10 cellular contexts compared by ENCODE assay signal in genomic region chr1:109913360-109913879, GRCh38. TPM values are rescaled to one million over a fixed set of nuclear protein-coding genes. Genes with fewer than 3 reads are reported as not detected.
DNase-seq lines count a peak whose midpoint lies in the region; ATAC-seq and TF ChIP-seq lines count a peak whose summit lies in the region.
"Had no signal": no experiment of that assay in that cellular context is flagged by ENCODE, and none has a peak within 500 bp of the region (broad histone marks: within the 10 kb centered on the region; RNA-seq: fewer than 3 reads in every experiment).

No MANE protein-coding gene starts in this region.

- no peaks in the 10 kb centered on the region for H3K9me3 Mint-ChIP-seq in activated T-helper 1 cell treated with anti-CD3 and anti-CD28 coated beads, Interleukin-12 subunit alpha, Interleukin-12 subunit beta, Interleukin-2, Interleukin-4 antibody, amounts not matched to agents 30 ng/mL and 10 ng/mL and 1 ng/mL, durations not matched to agents 14 hours and 24 hours and 36 hours
- H3K9me3 Mint-ChIP-seq in stimulated activated naive B cell treated with anti-CD40 and anti-IgM and Interleukin-4, amounts not matched to agents 10 μg/mL and 1 μg/mL and 100 μg/mL, for 72 hours, result no peaks in the 10 kb centered on the region

- intact Hi-C loops in activated T-helper 1 cell treated with anti-CD3 and anti-CD28 coated beads, Interleukin-12 subunit alpha, Interleukin-12 subunit beta, Interleukin-2, Interleukin-4 antibody, amounts not matched to agents 30 ng/mL and 10 ng/mL and 1 ng/mL, durations not matched to agents 14 hours and 24 hours and 36 hours (cut with micrococcal nuclease), result no loop called here

- H3K36me3 Mint-ChIP-seq in activated T-helper 1 cell treated with anti-CD3 and anti-CD28 coated beads, Interleukin-12 subunit alpha, Interleukin-12 subunit beta, Interleukin-2, Interleukin-4 antibody, amounts not matched to agents 30 ng/mL and 10 ng/mL and 1 ng/mL, durations not matched to agents 14 hours and 24 hours and 36 hours (ENCODE audit: low read depth), result peaks cover 57% of the 10 kb centered on the region
- peaks cover 63 to 78% of the 10 kb centered on the region in 2 donors for H3K36me3 Mint-ChIP-seq in stimulated activated naive B cell treated with anti-CD40 and anti-IgM and Interleukin-4, amounts not matched to agents 10 μg/mL and 1 μg/mL and 100 μg/mL, for 72 hours

- peak overlapping the region; percentile 97 for H3K4me3 ChIP-seq in fibroblast of the aortic adventitia (ENCODE audit: low read depth, low read length)

- H3K27ac Mint-ChIP-seq in activated T-helper 1 cell treated with anti-CD3 and anti-CD28 coated beads, Interleukin-12 subunit alpha, Interleukin-12 subunit beta, Interleukin-2, Interleukin-4 antibody, amounts not matched to agents 30 ng/mL and 10 ng/mL and 1 ng/mL, durations not matched to agents 14 hours and 24 hours and 36 hours, result peak overlapping the region; percentile 95
- H3K27ac Mint-ChIP-seq in stimulated activated naive B cell treated with anti-CD40 and anti-IgM and Interleukin-4, amounts not matched to agents 10 μg/mL and 1 μg/mL and 100 μg/mL, for 72 hours, result peak overlapping the region; percentile 92

- peak; percentile 30 for DNase-seq in DMS 273 (lab: John Stamatoyannopoulos, UW; ENCODE audit: unreplicated experiment)
- DNase-seq in DMS 273 treated with DMSO at 0.1 percent for 48 hours (lab: John Stamatoyannopoulos, UW), result no peak
- no peak for DNase-seq in activated T-helper 1 cell treated with anti-CD3 and anti-CD28 coated beads, Interleukin-12 subunit alpha, Interleukin-12 subunit beta, Interleukin-2, Interleukin-4 antibody, amounts not matched to agents 30 ng/mL and 10 ng/mL and 1 ng/mL, durations not matched to agents 14 hours and 24 hours and 36 hours (ENCODE audit: low spot score)
- DNase-seq in fibroblast of the aortic adventitia (ENCODE audit: low read depth), result no peak
- no peak for DNase-seq in stimulated activated naive B cell treated with anti-CD40 and anti-IgM and Interleukin-4, amounts not matched to agents 10 μg/mL and 1 μg/mL and 100 μg/mL, for 72 hours
- no peak for DNase-seq in NCI-H446 treated with DMSO at 0.1 percent for 48 hours (lab: John Stamatoyannopoulos, UW)
- no peak for DNase-seq in effector CD8-positive, alpha-beta T cell (lab: John Stamatoyannopoulos, UW)
- DNase-seq in Kasumi-1 (lab: John Stamatoyannopoulos, UW), result no peak
- DNase-seq: NCI-H2081 treated with DMSO at 0.1 percent for 48 hours had no signal

- no peak for ATAC-seq in stimulated activated naive B cell treated with anti-CD40 and anti-IgM and Interleukin-4, amounts not matched to agents 10 μg/mL and 1 μg/mL and 100 μg/mL, for 72 hours (replicated peaks)
- ATAC-seq: sciatic nerve had no signal

- TF ChIP-seq CTCF in fibroblast of the aortic adventitia (IDR thresholded peaks at IDR 0.05; ENCODE audit: insufficient read depth, low read length), result no peak

- H3K4me1 Mint-ChIP-seq in activated T-helper 1 cell treated with anti-CD3 and anti-CD28 coated beads, Interleukin-12 subunit alpha, Interleukin-12 subunit beta, Interleukin-2, Interleukin-4 antibody, amounts not matched to agents 30 ng/mL and 10 ng/mL and 1 ng/mL, durations not matched to agents 14 hours and 24 hours and 36 hours (ENCODE audit: low read depth), result peaks cover 83% of the 10 kb centered on the region
- H3K4me1 Mint-ChIP-seq in stimulated activated naive B cell treated with anti-CD40 and anti-IgM and Interleukin-4, amounts not matched to agents 10 μg/mL and 1 μg/mL and 100 μg/mL, for 72 hours, result peaks cover 61 to 63% of the 10 kb centered on the region in 2 donors

- H3K27me3 Mint-ChIP-seq in activated T-helper 1 cell treated with anti-CD3 and anti-CD28 coated beads, Interleukin-12 subunit alpha, Interleukin-12 subunit beta, Interleukin-2, Interleukin-4 antibody, amounts not matched to agents 30 ng/mL and 10 ng/mL and 1 ng/mL, durations not matched to agents 14 hours and 24 hours and 36 hours (ENCODE audit: insufficient read depth), result no peaks in the 10 kb centered on the region
- H3K27me3 Mint-ChIP-seq in stimulated activated naive B cell treated with anti-CD40 and anti-IgM and Interleukin-4, amounts not matched to agents 10 μg/mL and 1 μg/mL and 100 μg/mL, for 72 hours, result peaks cover 11 to 21% of the 10 kb centered on the region in 2 donors

- H3K4me3 Mint-ChIP-seq in activated T-helper 1 cell treated with anti-CD3 and anti-CD28 coated beads, Interleukin-12 subunit alpha, Interleukin-12 subunit beta, Interleukin-2, Interleukin-4 antibody, amounts not matched to agents 30 ng/mL and 10 ng/mL and 1 ng/mL, durations not matched to agents 14 hours and 24 hours and 36 hours, result peak overlapping the region; percentile 97
- H3K4me3 Mint-ChIP-seq in stimulated activated naive B cell treated with anti-CD40 and anti-IgM and Interleukin-4, amounts not matched to agents 10 μg/mL and 1 μg/mL and 100 μg/mL, for 72 hours, result peak overlapping the region; percentile 83 to 92

RNA-seq across cellular contexts. Expression of gene CSF1, which starts 2.8 kb away (rescaled TPM):
- 269 and 275 TPM in 2 replicates for total RNA-seq in activated T-helper 1 cell treated with anti-CD3 and anti-CD28 coated beads, Interleukin-12 subunit alpha, Interleukin-12 subunit beta, Interleukin-2, Interleukin-4 antibody, amounts not matched to agents 30 ng/mL and 10 ng/mL and 1 ng/mL, durations not matched to agents 14 hours and 24 hours and 36 hours
- 36.5 and 61.9 TPM in 2 replicates for total RNA-seq in fibroblast of the aortic adventitia (ENCODE audit: low replicate concordance)
